In the genomic region with DNA sequence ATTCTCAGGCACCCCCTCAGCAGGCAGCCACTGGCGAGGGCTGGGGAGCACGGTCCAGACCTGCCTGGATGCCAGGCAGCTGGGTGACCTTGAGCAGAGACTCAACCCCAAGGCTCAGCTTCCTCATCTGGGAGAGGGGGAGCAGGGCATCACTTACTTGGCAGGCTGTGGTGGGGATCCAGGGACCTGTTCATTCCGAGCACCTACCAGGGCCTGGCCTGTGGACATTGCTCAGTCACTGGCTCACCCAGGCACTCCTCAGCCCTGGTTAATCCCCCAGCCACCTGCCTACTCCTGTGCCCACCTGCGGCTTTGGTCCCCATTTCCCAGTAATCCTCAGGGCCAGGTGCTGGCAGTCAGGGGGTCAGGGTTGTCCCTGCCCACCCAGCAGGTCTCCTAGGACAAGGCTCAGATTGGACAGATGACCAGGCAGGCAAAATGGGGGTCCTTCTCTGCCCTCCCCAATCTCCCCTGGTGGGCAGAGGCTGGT, we compare ENCODE assay signal across 17 cellular contexts. TPM values are rescaled to one million over a fixed set of nuclear protein-coding genes. Genes with fewer than 3 reads are reported as not detected.
DNase-seq lines count a peak whose midpoint lies in the region; ATAC-seq, FAIRE-seq and TF ChIP-seq lines count a peak whose summit lies in the region.
"Had no signal": no experiment of that assay in that cellular context is flagged by ENCODE, and none has a peak within 500 bp of the region (broad histone marks: within the 10 kb centered on the region; RNA-seq: fewer than 3 reads in every experiment).

No MANE protein-coding gene starts in this region.

- no peaks in the 10 kb centered on the region for H3F3A ChIP-seq in smooth muscle cell (ENCODE audit: low read depth)

- H2AFZ ChIP-seq in astrocyte (ENCODE audit: low read depth, low read length): peak overlapping the region; percentile 15
- H2AFZ ChIP-seq in smooth muscle cell (ENCODE audit: low read depth): no peak overlapping the region

- DNase-seq in astrocyte (ENCODE audit: low read depth) (no peak), smooth muscle cell (lab: John Stamatoyannopoulos, UW; ENCODE audit: unreplicated experiment) (no peak), NCI-H69 (lab: John Stamatoyannopoulos, UW) (no peak), small intestine (no peak)
- DNase-seq: activated naive CD8-positive, alpha-beta T cell treated with anti-CD3 and anti-CD28 coated beads, Interleukin-2, amount 10 ng/mL, durations not matched to agents 7 days and 5 days; KG1; mucosa of descending colon; stimulated activated CD4-positive, alpha-beta T cell treated with anti-CD3 and anti-CD28 coated beads, Interleukin-4, amount 100 ng/mL, for 1 hour had no signal

- peak overlapping the region; percentile 13; the same call in 1 of the 2 replicates for H3K4me3 ChIP-seq in HUES6 (ENCODE audit: low read depth, low read length)
- no peak overlapping the region for H3K4me3 ChIP-seq in astrocyte (ENCODE audit: insufficient read depth, low read depth, low read length)
- no peak overlapping the region; the same call in 1 of the 2 replicates for H3K4me3 ChIP-seq in iPS-20b (ENCODE audit: low read length)
- H3K4me3 ChIP-seq in smooth muscle cell: no peak overlapping the region
- H3K4me3 ChIP-seq in small intestine (ENCODE audit: low read depth in 1 of 2, low read length in 2 of 2): no peak overlapping the region
- H3K4me3 ChIP-seq: GM12878, mucosa of descending colon, prostate gland had no signal

- no peak overlapping the region for H3K27ac ChIP-seq in HUES6 (ENCODE audit: low read depth, low read length)
- no peak overlapping the region for H3K27ac ChIP-seq in astrocyte (ENCODE audit: low read depth, low read length)
- no peak overlapping the region for H3K27ac ChIP-seq in iPS-20b (ENCODE audit: low read length)
- no peak overlapping the region for H3K27ac ChIP-seq in smooth muscle cell (ENCODE audit: low read depth)
- no peak overlapping the region for H3K27ac ChIP-seq in small intestine (ENCODE audit: low read depth in 1 of 2, low read length in 1 of 2)
- H3K27ac ChIP-seq: prostate gland had no signal

- FAIRE-seq in astrocyte (lab: Jason Lieb, UNC) (no peak), small intestine (lab: Jason Lieb, UNC) (no peak)
- FAIRE-seq: colon, GM12878 had no signal

- ATAC-seq in HG03280 (IDR thresholded peaks at IDR 0.05; ENCODE audit: unreplicated experiment): no peak
- no peak for ATAC-seq in HG03196 (IDR thresholded peaks at IDR 0.05; ENCODE audit: unreplicated experiment)
- ATAC-seq: activated CD4-positive, CD25-positive, alpha-beta regulatory T cell treated with anti-CD3 and anti-CD28 coated beads, Interleukin-2, amount 50 U/mL, for 24 hours; mucosa of descending colon had no signal

- peaks cover 10% of the 10 kb centered on the region for H3K27me3 Mint-ChIP-seq in astrocyte (ENCODE audit: low read depth, unreplicated experiment)

- H3K9ac ChIP-seq in HUES6 (ENCODE audit: low read length): no peak overlapping the region
- peak overlapping the region; percentile 51 for H3K9ac ChIP-seq in astrocyte (ENCODE audit: low read length)
- peak overlapping the region; percentile 60; the same call in 1 of the 2 replicates for H3K9ac ChIP-seq in iPS-20b (ENCODE audit: low read depth, low read length)
- H3K9ac ChIP-seq in smooth muscle cell (ENCODE audit: low read depth): no peak overlapping the region

- no peaks in the 10 kb centered on the region for H4K20me1 ChIP-seq in astrocyte (ENCODE audit: insufficient read depth, low read length)
- H4K20me1 ChIP-seq in smooth muscle cell (ENCODE audit: low read depth): no peaks in the 10 kb centered on the region

- no peaks in the 10 kb centered on the region for H3K9me3 Mint-ChIP-seq in astrocyte (ENCODE audit: unreplicated experiment)
- H3K9me3 Mint-ChIP-seq: activated naive CD8-positive, alpha-beta T cell treated with anti-CD3 and anti-CD28 coated beads, Interleukin-2, amount 10 ng/mL, durations not matched to agents 7 days and 5 days had no signal

- H3K79me2 ChIP-seq in astrocyte (ENCODE audit: insufficient read depth, low read length) (no peaks in the 10 kb centered on the region), smooth muscle cell (ENCODE audit: low read depth) (no peaks in the 10 kb centered on the region)

- H3K36me3 Mint-ChIP-seq in astrocyte (ENCODE audit: low read depth, unreplicated experiment): no peaks in the 10 kb centered on the region
- H3K36me3 Mint-ChIP-seq: activated naive CD8-positive, alpha-beta T cell treated with anti-CD3 and anti-CD28 coated beads, Interleukin-2, amount 10 ng/mL, durations not matched to agents 7 days and 5 days had no signal

- H3K4me2 ChIP-seq in astrocyte (ENCODE audit: low read length) (peak overlapping the region; percentile 73), smooth muscle cell (peak overlapping the region; percentile 74)

- H3K9me3 ChIP-seq in HUES6 (ENCODE audit: control insufficient read depth, insufficient read depth, low read depth, low read length): no peaks in the 10 kb centered on the region
- no peaks in the 10 kb centered on the region for H3K9me3 ChIP-seq in astrocyte (ENCODE audit: insufficient read depth, low read depth, low read length)
- H3K9me3 ChIP-seq in iPS-20b (ENCODE audit: insufficient read depth, low read depth, low read length): no peaks in the 10 kb centered on the region
- no peaks in the 10 kb centered on the region for H3K9me3 ChIP-seq in smooth muscle cell (replicated peaks; ENCODE audit: low read depth)
- no peaks in the 10 kb centered on the region for H3K9me3 ChIP-seq in small intestine (ENCODE audit: control insufficient read depth, low read depth)
- H3K9me3 ChIP-seq: BE2C, mucosa of descending colon, prostate gland had no signal

- H3K27me3 ChIP-seq in HUES6 (ENCODE audit: control insufficient read depth, insufficient read depth, low read length) (no peaks in the 10 kb centered on the region), astrocyte (ENCODE audit: insufficient read depth, low read length) (no peaks in the 10 kb centered on the region), iPS-20b (ENCODE audit: insufficient read depth, low read length) (no peaks in the 10 kb centered on the region), smooth muscle cell (ENCODE audit: low read depth) (no peaks in the 10 kb centered on the region), small intestine (ENCODE audit: control insufficient read depth in 2 of 2, insufficient read depth in 2 of 2, low read length in 2 of 2) (no peaks in the 10 kb centered on the region)
- H3K27me3 ChIP-seq: BE2C had no signal

- peaks cover 11% of the 10 kb centered on the region for H3K4me1 Mint-ChIP-seq in astrocyte (ENCODE audit: low read depth, unreplicated experiment)

- H3K36me3 ChIP-seq in HUES6 (ENCODE audit: control insufficient read depth, insufficient read depth, low read length) (no peaks in the 10 kb centered on the region), astrocyte (ENCODE audit: insufficient read depth, low read length) (no peaks in the 10 kb centered on the region), iPS-20b (ENCODE audit: insufficient read depth, low read depth, low read length) (no peaks in the 10 kb centered on the region), smooth muscle cell (ENCODE audit: low read depth) (no peaks in the 10 kb centered on the region), small intestine (ENCODE audit: control insufficient read depth in 2 of 2, insufficient read depth in 2 of 2, low read length in 2 of 2) (no peaks in the 10 kb centered on the region)
- H3K36me3 ChIP-seq: BE2C, prostate gland had no signal

- H3K4me1 ChIP-seq in HUES6 (ENCODE audit: control insufficient read depth, insufficient read depth, low read length) (peaks cover 27% of the 10 kb centered on the region), astrocyte (ENCODE audit: insufficient read depth, low read length) (peaks cover 16% of the 10 kb centered on the region), iPS-20b (ENCODE audit: insufficient read depth, low read length) (peaks cover 18% of the 10 kb centered on the region), smooth muscle cell (ENCODE audit: low read depth) (peaks cover 42% of the 10 kb centered on the region), small intestine (ENCODE audit: control insufficient read depth in 2 of 2, insufficient read depth in 1 of 2, low read depth in 1 of 2, low read length in 1 of 2) (no peaks in the 10 kb centered on the region)

- 98% methylated on average over 4 of the region's 4 CpGs for WGBS in smooth muscle cell (ENCODE audit: low lambda C conversion rate)
- 77 to 88% (median 85%) methylated on average over 4 of the region's 4 CpGs for WGBS in small intestine, 3 donors

- H3K27ac Mint-ChIP-seq in astrocyte (ENCODE audit: unreplicated experiment): no peak overlapping the region
- H3K27ac Mint-ChIP-seq: activated naive CD8-positive, alpha-beta T cell treated with anti-CD3 and anti-CD28 coated beads, Interleukin-2, amount 10 ng/mL, durations not matched to agents 7 days and 5 days had no signal

- TF ChIP-seq CTCF in astrocyte (IDR thresholded peaks at IDR 0.05; ENCODE audit: insufficient read depth, low read depth, low read length) (no peak), smooth muscle cell (IDR thresholded peaks at IDR 0.05; ENCODE audit: borderline replicate concordance, insufficient read depth, poor library complexity, severe bottlenecking) (no peak)

- peak overlapping the region; percentile 45 for H3K4me3 Mint-ChIP-seq in astrocyte (ENCODE audit: unreplicated experiment)
- H3K4me3 Mint-ChIP-seq: activated naive CD8-positive, alpha-beta T cell treated with anti-CD3 and anti-CD28 coated beads, Interleukin-2, amount 10 ng/mL, durations not matched to agents 7 days and 5 days had no signal

RNA-seq across cellular contexts. Expression of a gene that starts 9.3 kb away (rescaled TPM):
- total RNA-seq in astrocyte (768 and 872 TPM in 2 replicates), smooth muscle cell (1,004 and 1,042 TPM in 2 replicates)
- polyA plus RNA-seq in smooth muscle cell (708 and 743 TPM in 2 replicates), small intestine (1,000 to 10,000 TPM; 2,279 to 2,499 (median 2,299) TPM)

RNA-seq across cellular contexts. Expression of a gene that starts 21.6 kb away (rescaled TPM):
- 16.4 and 21.1 TPM in 2 replicates for total RNA-seq in astrocyte
- 39.6 and 43.0 TPM in 2 replicates for total RNA-seq in smooth muscle cell
- polyA plus RNA-seq in smooth muscle cell: 33.8 and 38.4 TPM in 2 replicates
- 1,000 to 10,000 TPM in 1 of 3 donors, 100 to 1,000 TPM in 2; 164 to 1,228 (median 877) TPM for polyA plus RNA-seq in small intestine

RNA-seq across cellular contexts. Expression of a gene that starts 30.1 kb away (rescaled TPM):
- 10.9 and 11.8 TPM in 2 replicates for total RNA-seq in astrocyte
- total RNA-seq in smooth muscle cell: 6.2 and 16.1 TPM in 2 replicates
- 38.6 and 49.7 TPM in 2 replicates for polyA plus RNA-seq in smooth muscle cell
- polyA plus RNA-seq in small intestine: 10 to 100 TPM in 1 of 3 donors, 1 to 10 TPM in 2; 4.6 to 17.6 (median 5.1) TPM

RNA-seq across cellular contexts. Expression of a gene that starts 31.1 kb away (rescaled TPM):
- total RNA-seq in astrocyte (10.3 and 12.3 TPM in 2 replicates), smooth muscle cell (17.8 and 18.9 TPM in 2 replicates)
- polyA plus RNA-seq in smooth muscle cell (26.2 and 31.4 TPM in 2 replicates), small intestine (100 to 1,000 TPM in 2 of 3 donors, 10 to 100 TPM in 1; 71.3 to 164 (median 131) TPM)

RNA-seq across cellular contexts. Expression of a gene that starts 37.7 kb away (rescaled TPM):
- 95.4 and 102 TPM in 2 replicates for total RNA-seq in astrocyte
- 42.6 and 51.4 TPM in 2 replicates for total RNA-seq in smooth muscle cell
- 81.2 and 97.4 TPM in 2 replicates for polyA plus RNA-seq in smooth muscle cell
- polyA plus RNA-seq in small intestine: 10 to 100 TPM; 24.0 to 60.8 (median 45.4) TPM

Comparison
In these comparisons a context has a peak if more than half of its experiments do, and no peak if none do; other contexts are left out.
1. H3K9ac ChIP-seq: peak in astrocyte (single experiment) and iPS-20b (single experiment); none in HUES6 (single experiment) and smooth muscle cell (single experiment).